1 cellular context compared by ENCODE assay signal in genomic region chr19:18636183-18636968, GRCh38.
A peak's percentile ranks its signal among the peaks of the same experiment; 100 is the strongest.
TF ChIP-seq lines count a peak whose summit lies in the region.

No MANE protein-coding gene starts in this region.

TF ChIP-seq in K562, 482 proteins besides CTCF, POLR2A, EP300 and RAD21 (continued from another document):
- TF ChIP-seq, protein P1, sequence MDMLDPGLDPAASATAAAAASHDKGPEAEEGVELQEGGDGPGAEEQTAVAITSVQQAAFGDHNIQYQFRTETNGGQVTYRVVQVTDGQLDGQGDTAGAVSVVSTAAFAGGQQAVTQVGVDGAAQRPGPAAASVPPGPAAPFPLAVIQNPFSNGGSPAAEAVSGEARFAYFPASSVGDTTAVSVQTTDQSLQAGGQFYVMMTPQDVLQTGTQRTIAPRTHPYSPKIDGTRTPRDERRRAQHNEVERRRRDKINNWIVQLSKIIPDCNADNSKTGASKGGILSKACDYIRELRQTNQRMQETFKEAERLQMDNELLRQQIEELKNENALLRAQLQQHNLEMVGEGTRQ (CRISPR knock-in tag; IDR thresholded peaks at IDR 0.05) = peak; percentile 38; the same call in 1 of the 2 replicates
- TF ChIP-seq CC2D1A (IDR thresholded peaks at IDR 0.05) (peak; percentile 43; the same call in 1 of the 2 replicates), BHLHE40 (IDR thresholded peaks at IDR 0.05; ENCODE audit: low read length) (peak; percentile 81), KDM4B (IDR thresholded peaks at IDR 0.05; ENCODE audit: borderline replicate concordance in 2 of 2, low read depth in 1 of 2) (peak in 1 of 2 experiments; percentile 36; a peak in 1 of 4 replicates), HLTF (IDR thresholded peaks at IDR 0.05) (peak; percentile 88), TSC22D4 (tag; IDR thresholded peaks at IDR 0.05) (no peak), ZNF197 (CRISPR knock-in tag; IDR thresholded peaks at IDR 0.05; ENCODE audit: low read depth) (no peak), ELF4 (CRISPR knock-in tag; IDR thresholded peaks at IDR 0.05) (peak; percentile 96), DPF2 (IDR thresholded peaks at IDR 0.05) (peak; percentile 33; the same call in 1 of the 2 replicates), ARID1B (IDR thresholded peaks at IDR 0.05) (peak; percentile 8; the same call in 1 of the 2 replicates), ZNF436 (CRISPR knock-in tag; IDR thresholded peaks at IDR 0.05) (no peak), ESRRB (CRISPR knock-in tag; IDR thresholded peaks at IDR 0.05; ENCODE audit: borderline replicate concordance) (no peak), ZBTB5 (IDR thresholded peaks at IDR 0.05) (no peak), RBFOX2 (IDR thresholded peaks at IDR 0.05; ENCODE audit: low read depth, low read length) (no peak), TEAD1 (CRISPR knock-in tag; IDR thresholded peaks at IDR 0.05) (0 out of 4 replicates have a peak, but pooled peaks of 1 of the 2 experiments have one; percentile 34), OTX1 (CRISPR knock-in tag; IDR thresholded peaks at IDR 0.05) (peak; percentile 98), CTBP1 (IDR thresholded peaks at IDR 0.05; ENCODE audit: borderline replicate concordance) (peak; percentile 58; the same call in 1 of the 2 replicates), PHB2 (IDR thresholded peaks at IDR 0.05; ENCODE audit: low read depth) (peak; percentile 50; the same call in 1 of the 2 replicates), MYC (IDR thresholded peaks at IDR 0.05; ENCODE audit: low read depth, low read length) (peak; percentile 25), MYC (CRISPR knock-in tag; IDR thresholded peaks at IDR 0.05; ENCODE audit: borderline replicate concordance, low read depth) (no peak), TAL1 (IDR thresholded peaks at IDR 0.05) (0 out of 2 replicates have a peak, but pooled peaks have one; percentile 15), ZEB2 (IDR thresholded peaks at IDR 0.05) (peak; percentile 91), NFE2 (IDR thresholded peaks at IDR 0.05; ENCODE audit: low read depth) (no peak)
- TF ChIP-seq, protein P2, sequence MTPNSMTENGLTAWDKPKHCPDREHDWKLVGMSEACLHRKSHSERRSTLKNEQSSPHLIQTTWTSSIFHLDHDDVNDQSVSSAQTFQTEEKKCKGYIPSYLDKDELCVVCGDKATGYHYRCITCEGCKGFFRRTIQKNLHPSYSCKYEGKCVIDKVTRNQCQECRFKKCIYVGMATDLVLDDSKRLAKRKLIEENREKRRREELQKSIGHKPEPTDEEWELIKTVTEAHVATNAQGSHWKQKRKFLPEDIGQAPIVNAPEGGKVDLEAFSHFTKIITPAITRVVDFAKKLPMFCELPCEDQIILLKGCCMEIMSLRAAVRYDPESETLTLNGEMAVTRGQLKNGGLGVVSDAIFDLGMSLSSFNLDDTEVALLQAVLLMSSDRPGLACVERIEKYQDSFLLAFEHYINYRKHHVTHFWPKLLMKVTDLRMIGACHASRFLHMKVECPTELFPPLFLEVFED (CRISPR knock-in tag; conservative IDR thresholded peaks at IDR 0.05) = peak; percentile 96
